8 cellular contexts compared by ENCODE assay signal in genomic region chr6:17280552-17281090, GRCh38. TPM values are rescaled to one million over a fixed set of nuclear protein-coding genes. Genes with fewer than 3 reads are reported as not detected.
A peak's percentile ranks its signal among the peaks of the same experiment; 100 is the strongest.
DNase-seq lines count a peak whose midpoint lies in the region; ATAC-seq and TF ChIP-seq lines count a peak whose summit lies in the region.

No MANE protein-coding gene starts in this region.

- H3K4me3 ChIP-seq in WI38 (ENCODE audit: low read depth, low read length) (peak overlapping the region; percentile 88), cardiac muscle cell (peak overlapping the region; percentile 97), ovary (peak overlapping the region; percentile 53)

- CTCF ChIA-PET in Calu3 (lab: Charles Lee) = no interaction called here

- intact Hi-C loops in Calu3 (cut with micrococcal nuclease; ENCODE audit: unreplicated experiment) (loop anchor here (5.0 to 10.0 kb wide), 3 partner anchors 72 to 302 kb away; partner anchors contain the start of gene CAP2), ovary (cut with DNase I) (loop anchor here in 2 of 4 donors (10.0 kb wide), 2 partner anchors 114 to 304 kb away; partner anchors contain the start of gene CAP2 (in 1 of the 2))

- H3K36me3 ChIP-seq in cardiac muscle cell = peaks cover 29% of the 10 kb centered on the region
- no peaks in the 10 kb centered on the region for H3K36me3 ChIP-seq in ovary

- no peaks in the 10 kb centered on the region for H3K9me3 ChIP-seq in cardiac muscle cell (ENCODE audit: low read depth)
- H3K9me3 ChIP-seq in ovary = no peaks in the 10 kb centered on the region

- TF ChIP-seq EP300 in ovary (IDR thresholded peaks at IDR 0.05) = no peak

- BruUV-seq in Calu3 (replicated peaks; lab: Mats Ljungman, UMichigan) = no TSS peak

- H3K4me1 ChIP-seq in cardiac muscle cell (ENCODE audit: low read depth) = peaks cover 41% of the 10 kb centered on the region
- peaks cover 4% of the 10 kb centered on the region for H3K4me1 ChIP-seq in ovary (ENCODE audit: insufficient read depth)

- H3K27me3 Mint-ChIP-seq in Calu3 (ENCODE audit: unreplicated experiment) = no peaks in the 10 kb centered on the region

- H3K27ac ChIP-seq in cardiac muscle cell (peak overlapping the region; percentile 99), ovary (peak overlapping the region; percentile 68 to 72)

- no peak for TF ChIP-seq POLR2A in ovary (IDR thresholded peaks at IDR 0.05)

- peaks cover 13% of the 10 kb centered on the region for H3K4me1 Mint-ChIP-seq in Calu3 (ENCODE audit: low read depth, unreplicated experiment)

- no peak for DNase-seq in Calu3
- peak; percentile 31 to 94 for DNase-seq in cardiac muscle cell (ENCODE audit: low read depth in 1 of 2, low spot score in 1 of 2)
- peak; percentile 35 to 64 (median 50) for DNase-seq in ovary
- no peak for DNase-seq in NCI-H748 (lab: John Stamatoyannopoulos, UW; ENCODE audit: unreplicated experiment)
- no peak for DNase-seq in T-helper 9 cell
- DNase-seq in NCI-H1105 (lab: John Stamatoyannopoulos, UW) = no peak

- peaks cover 11% of the 10 kb centered on the region for H3K36me3 Mint-ChIP-seq in Calu3 (ENCODE audit: insufficient read depth, unreplicated experiment)

- no peaks in the 10 kb centered on the region for H3K9me3 Mint-ChIP-seq in Calu3 (ENCODE audit: low read depth, unreplicated experiment)

- no peak for TF ChIP-seq CTCF in Calu3 (IDR thresholded peaks at IDR 0.05; ENCODE audit: unreplicated experiment)
- TF ChIP-seq CTCF in WI38 (IDR thresholded peaks at IDR 0.05; ENCODE audit: low read depth, low read length) = no peak
- TF ChIP-seq CTCF in cardiac muscle cell (IDR thresholded peaks at IDR 0.05; ENCODE audit: low read depth, low read length) = peak; percentile 3
- no peak for TF ChIP-seq CTCF in ovary (IDR thresholded peaks at IDR 0.05)

- 11 to 20% (median 19%) methylated on average over 28 to 55 of the region's 55 CpGs for WGBS in ovary, 3 donors

- no peak overlapping the region for H3K27ac Mint-ChIP-seq in Calu3 (ENCODE audit: unreplicated experiment)

- H3K27me3 ChIP-seq in cardiac muscle cell = no peaks in the 10 kb centered on the region
- no peaks in the 10 kb centered on the region for H3K27me3 ChIP-seq in ovary

- no peak for ATAC-seq in HG02798 (IDR thresholded peaks at IDR 0.05; ENCODE audit: poor library complexity, unreplicated experiment)

- H3K4me3 Mint-ChIP-seq in Calu3 (ENCODE audit: low read depth, unreplicated experiment) = peak overlapping the region; percentile 84

RNA-seq across cellular contexts. Expression of gene RBM24, which starts 0.5 kb away (rescaled TPM):
- total RNA-seq in Calu3 (2022) (0.47 and 1.1 TPM in 2 replicates), cardiac muscle cell (194 and 316 TPM in 2 replicates), ovary (1 to 10 TPM; 1.1 to 6.5 (median 2.0) TPM)
- polyA plus RNA-seq in cardiac muscle cell (190 and 366 TPM in 2 replicates), ovary (1 to 10 TPM; 1.2 to 3.5 TPM)

Comparison
In these comparisons a context has a peak if more than half of its experiments do, and no peak if none do; other contexts are left out.
1. DNase-seq: peak in cardiac muscle cell (2 of 2) and ovary (5 of 5); none in Calu3 (single experiment), NCI-H748 (single experiment), T-helper 9 cell (single experiment) and NCI-H1105 (single experiment).
2. RNA of gene RBM24, which starts 0.5 kb away (total RNA-seq): 194 to 316 TPM in cardiac muscle cell; 1.1 to 6.5 TPM in ovary and 0.47 to 1.1 TPM in Calu3; every median in the first group is over 10 times any median in the second.
3. Peak in every context shown above with its lines, with median percentiles within 50 percentile points of each other: H3K4me3 ChIP-seq.